Comparison of ENCODE assay signal across 9 cellular contexts in genomic region chr17:27756467-27757371, GRCh38. TPM values are rescaled to one million over a fixed set of nuclear protein-coding genes. Genes with fewer than 3 reads are reported as not detected.
DNase-seq lines count a peak whose midpoint lies in the region; ATAC-seq and TF ChIP-seq lines count a peak whose summit lies in the region.
"Had no signal": no experiment of that assay in that cellular context is flagged by ENCODE, and none has a peak within 500 bp of the region (broad histone marks: within the 10 kb centered on the region; RNA-seq: fewer than 3 reads in every experiment).

No MANE protein-coding gene starts in this region.

- H3K4me3 Mint-ChIP-seq in effector memory CD8-positive, alpha-beta T cell = no peak overlapping the region
- no peak overlapping the region for H3K4me3 Mint-ChIP-seq in naive thymus-derived CD4-positive, alpha-beta T cell

- H3K9me3 Mint-ChIP-seq in effector memory CD8-positive, alpha-beta T cell = no peaks in the 10 kb centered on the region
- no peaks in the 10 kb centered on the region for H3K9me3 Mint-ChIP-seq in naive thymus-derived CD4-positive, alpha-beta T cell

- no peak overlapping the region for H3K27ac ChIP-seq in naive thymus-derived CD4-positive, alpha-beta T cell (ENCODE audit: low read depth, low read length)
- H3K27ac ChIP-seq in testis = no peak overlapping the region
- H3K27ac ChIP-seq: BLaER1 treated with 17β-estradiol and CSF1 and Interleukin-3, amounts not matched to agents 10 nM and 100 nM had no signal

- intact Hi-C loops in naive thymus-derived CD4-positive, alpha-beta T cell (cut with micrococcal nuclease) = loop anchor here (1.0 to 10.0 kb wide), 4 partner anchors 102 to 522 kb away; no protein-coding TSS in a partner anchor
- intact Hi-C loops in testis (cut with DNase I; ENCODE audit: low total_unique reads) = loop anchor here (5.0 kb wide), 1 partner anchor 99 kb away; no protein-coding TSS in a partner anchor

- no peaks in the 10 kb centered on the region for H3K27me3 ChIP-seq in naive thymus-derived CD4-positive, alpha-beta T cell (ENCODE audit: control insufficient read depth in 2 of 2, insufficient read depth in 2 of 2, low read length in 2 of 2)
- H3K27me3 ChIP-seq in testis = no peaks in the 10 kb centered on the region
- H3K27me3 ChIP-seq: BLaER1 treated with 17β-estradiol and CSF1 and Interleukin-3, amounts not matched to agents 10 nM and 100 nM had no signal

- 73 to 83% methylated on average over 14 to 17 of the region's 17 CpGs for WGBS in testis, 2 donors

- peak; percentile 31 for ATAC-seq in effector memory CD8-positive, alpha-beta T cell (replicated peaks)
- peak; percentile 63 for ATAC-seq in naive thymus-derived CD4-positive, alpha-beta T cell
- no peak for ATAC-seq in GM21360 (IDR thresholded peaks at IDR 0.05; ENCODE audit: unreplicated experiment)

- peak; percentile 74 to 95 (median 90) for TF ChIP-seq CTCF in testis (IDR thresholded peaks at IDR 0.05)

- no peaks in the 10 kb centered on the region for H3K4me1 ChIP-seq in naive thymus-derived CD4-positive, alpha-beta T cell (ENCODE audit: control insufficient read depth in 2 of 2, insufficient read depth in 2 of 2, low read length in 2 of 2)
- H3K4me1 ChIP-seq in testis = no peaks in the 10 kb centered on the region

- no peak overlapping the region for H3K4me3 ChIP-seq in naive thymus-derived CD4-positive, alpha-beta T cell (ENCODE audit: low read length)
- H3K4me3 ChIP-seq in testis = no peak overlapping the region
- H3K4me3 ChIP-seq: BLaER1 treated with 17β-estradiol and CSF1 and Interleukin-3, amounts not matched to agents 10 nM and 100 nM had no signal

- no peaks in the 10 kb centered on the region for H3K36me3 ChIP-seq in naive thymus-derived CD4-positive, alpha-beta T cell (ENCODE audit: control insufficient read depth in 2 of 3, insufficient read depth in 3 of 3, low read length in 3 of 3)
- H3K36me3 ChIP-seq in testis (ENCODE audit: low read depth, missing control alignments) = no peaks in the 10 kb centered on the region
- H3K36me3 ChIP-seq: BLaER1 treated with 17β-estradiol and CSF1 and Interleukin-3, amounts not matched to agents 10 nM and 100 nM had no signal

- no peak for TF ChIP-seq POLR2A in testis (IDR thresholded peaks at IDR 0.05)

- no peak overlapping the region for H3K27ac Mint-ChIP-seq in effector memory CD8-positive, alpha-beta T cell
- no peak overlapping the region for H3K27ac Mint-ChIP-seq in naive thymus-derived CD4-positive, alpha-beta T cell

- CTCF ChIA-PET in naive thymus-derived CD4-positive, alpha-beta T cell (lab: Charles Lee) = interaction anchor here (0.8 to 2.1 kb wide), 2 partner anchors 8 to 136 kb away, joined by 4 to 5 read pairs; no protein-coding TSS in a partner anchor

- H3K36me3 Mint-ChIP-seq in effector memory CD8-positive, alpha-beta T cell (ENCODE audit: insufficient read depth) = no peaks in the 10 kb centered on the region
- H3K36me3 Mint-ChIP-seq in naive thymus-derived CD4-positive, alpha-beta T cell = no peaks in the 10 kb centered on the region

- peaks cover 6 to 30% of the 10 kb centered on the region in 2 donors for H3K27me3 Mint-ChIP-seq in effector memory CD8-positive, alpha-beta T cell
- H3K27me3 Mint-ChIP-seq in naive thymus-derived CD4-positive, alpha-beta T cell = no peaks in the 10 kb centered on the region

- no peaks in the 10 kb centered on the region for H3K9me3 ChIP-seq in naive thymus-derived CD4-positive, alpha-beta T cell (ENCODE audit: control insufficient read depth in 2 of 3, low read length in 3 of 3)
- no peaks in the 10 kb centered on the region for H3K9me3 ChIP-seq in testis
- H3K9me3 ChIP-seq: BLaER1 treated with 17β-estradiol and CSF1 and Interleukin-3, amounts not matched to agents 10 nM and 100 nM had no signal

- H3K4me1 Mint-ChIP-seq in effector memory CD8-positive, alpha-beta T cell (ENCODE audit: low read depth in 2 of 2) = peaks cover 0 to 3% of the 10 kb centered on the region in 2 donors
- H3K4me1 Mint-ChIP-seq in naive thymus-derived CD4-positive, alpha-beta T cell = peaks cover 0 to 7% (median 0%) of the 10 kb centered on the region in 7 donors

- DNase-seq in DMS79 treated with DMSO at 0.1 percent for 48 hours (lab: John Stamatoyannopoulos, UW) (peak; percentile 1), DMS79 (lab: John Stamatoyannopoulos, UW) (no peak), M059J (ENCODE audit: low read depth) (peak; percentile 29), testis (peak; percentile 73)
- DNase-seq in activated CD4-positive, alpha-beta T cell treated with anti-CD3 and anti-CD28 coated beads, Interleukin-2, amount 50 U/mL, for 24 hours (ENCODE audit: low read depth in 1 of 2, low spot score in 1 of 2) = peak; percentile 33 to 38
- peak; percentile 28 to 45 (median 32) for DNase-seq in effector memory CD8-positive, alpha-beta T cell
- peak in 7 of 9 donors; percentile 8 to 60 (median 38) for DNase-seq in naive thymus-derived CD4-positive, alpha-beta T cell

- POLR2A ChIA-PET in naive thymus-derived CD4-positive, alpha-beta T cell (lab: Charles Lee) = no interaction called here

RNA-seq across cellular contexts. Expression of gene NOS2, which starts 43.6 kb away (rescaled TPM):
- not detected in 2 replicates for total RNA-seq in M059J (2014; rRNA removed; shearing (Covaris generic))
- under 1 TPM in 3 of 5 experiments, not detected in 2; 0.11 to 0.30 (median 0.16) TPM for total RNA-seq in naive thymus-derived CD4-positive, alpha-beta T cell
- polyA plus RNA-seq in naive thymus-derived CD4-positive, alpha-beta T cell = not detected
- 1 to 10 TPM in 1 of 2 donors, under 1 TPM in 1; 0.87 to 1.4 TPM for total RNA-seq in testis
- 0.53 TPM for polyA plus RNA-seq in testis (ENCODE audit: insufficient read depth, low read depth, low replicate concordance)
